In genomic region chr9:109453210-109453842, GRCh38 we compare ENCODE assay signal across 12 cellular contexts. TPM values are rescaled to one million over a fixed set of nuclear protein-coding genes. Genes with fewer than 3 reads are reported as not detected.
DNase-seq lines count a peak whose midpoint lies in the region; ATAC-seq, FAIRE-seq and TF ChIP-seq lines count a peak whose summit lies in the region.
"Had no signal": no experiment of that assay in that cellular context is flagged by ENCODE, and none has a peak within 500 bp of the region (broad histone marks: within the 10 kb centered on the region; RNA-seq: fewer than 3 reads in every experiment).

No MANE protein-coding gene starts in this region.

- no peak for TF ChIP-seq RAD21 in K562 (CRISPR knock-in tag; conservative IDR thresholded peaks at IDR 0.05 in 1 of 2, IDR thresholded peaks at IDR 0.05 in 1 of 2)

- peak; percentile 12 for DNase-seq in AG04449 (ENCODE audit: low read depth, low spot score)
- peak; percentile 45 for DNase-seq in MG63
- DNase-seq in K562 (ENCODE audit: extremely low read depth in 1 of 4, low spot score in 3 of 4) = no peak
- peak; percentile 93 for DNase-seq in islet precursor cell
- no peak for DNase-seq in activated gamma-delta T cell treated with Interleukin-2 at 50 U/mL for 16 hours
- no peak for DNase-seq in sciatic nerve (ENCODE audit: low spot score)
- DNase-seq: AML-193; NCI-H2171; stimulated activated naive CD4-positive, alpha-beta T cell had no signal

- no peaks in the 10 kb centered on the region for H3K79me2 ChIP-seq in K562 (ENCODE audit: control insufficient read depth, insufficient read depth, low read length)

- H3K27me3 ChIP-seq in MG63 = no peaks in the 10 kb centered on the region
- H3K27me3 ChIP-seq in K562 (ENCODE audit: control insufficient read depth in 2 of 2, insufficient read depth in 2 of 2, low read length in 2 of 2) = peaks cover 10 to 40% of the 10 kb centered on the region in 2 experiments; a peak in 3 of 5 replicates

- ATAC-seq in K562 (no peak), GM19395 (IDR thresholded peaks at IDR 0.05; ENCODE audit: unreplicated experiment) (no peak), sciatic nerve (no peak), HG02852 (IDR thresholded peaks at IDR 0.05; ENCODE audit: unreplicated experiment) (no peak)

- H3K4me3 ChIP-seq in AG04449 (ENCODE audit: low read depth, low read length) (no peak overlapping the region), MG63 (no peak overlapping the region), K562 (no peak overlapping the region)

- no peak for TF ChIP-seq POLR2A in K562 (conservative IDR thresholded peaks at IDR 0.05)

- H4K20me1 ChIP-seq in K562 (replicated peaks; ENCODE audit: control insufficient read depth, insufficient read depth, low read length) = no peaks in the 10 kb centered on the region

- no peak overlapping the region for H3K27ac ChIP-seq in K562 (ENCODE audit: extremely low read depth, low read depth, low read length)

- no peak overlapping the region for H3K9ac ChIP-seq in K562 (ENCODE audit: insufficient read depth in 1 of 2, low read depth in 2 of 2, low read length in 2 of 2)

- POLR2A ChIA-PET in AG04449 (lab: Yijun Ruan, JAX) = interaction anchor here (1.3 kb wide), 1 partner anchor 17 kb away, joined by 3 read pairs; no protein-coding TSS in a partner anchor
- POLR2A ChIA-PET in K562 (lab: Yijun Ruan, JAX) = interaction anchor here (1.3 kb wide), 1 partner anchor 34 kb away, joined by 4 read pairs; no protein-coding TSS in a partner anchor

- WGBS in K562 (ENCODE audit: insufficient coverage, low coverage, missing lambda C conversion rate) = 2% methylated on average over 3 of the region's 3 CpGs

- no peak overlapping the region for H2AFZ ChIP-seq in K562 (ENCODE audit: low read depth, low read length)

- intact Hi-C loops in K562 (cut with micrococcal nuclease) (no loop called here), sciatic nerve (cut with DNase I) (no loop called here)

- CTCF ChIA-PET in AG04449 (lab: Yijun Ruan, JAX) (interaction anchor here (1.0 to 2.8 kb wide), 4 partner anchors 13 to 17 kb away, joined by 3 to 15 read pairs (median 4); no protein-coding TSS in a partner anchor), K562 (lab: Yijun Ruan, JAX; ENCODE audit: low intra/inter-chr PET ratio) (interaction anchor here (0.6 kb wide), 1 partner anchor 210 kb away, joined by 3 read pairs; no protein-coding TSS in a partner anchor)

- no peak for FAIRE-seq in K562 (lab: Jason Lieb, UNC)
- FAIRE-seq: GM19239 had no signal

- in situ Hi-C loops in K562 (cut with MboI) = no loop called here

- no peaks in the 10 kb centered on the region for H3K9me1 ChIP-seq in K562 (ENCODE audit: control insufficient read depth, insufficient read depth, low read length)

- TF ChIP-seq CTCF in AG04449 (IDR thresholded peaks at IDR 0.05; ENCODE audit: insufficient read depth, low read length, missing control alignments) (no peak), K562 (IDR thresholded peaks at IDR 0.05 in 2 of 3, conservative IDR thresholded peaks at IDR 0.05 in 1 of 3; ENCODE audit: insufficient read depth in 2 of 3, low read depth in 1 of 3, low read length in 3 of 3) (no peak)

- no peaks in the 10 kb centered on the region for H3K9me3 ChIP-seq in MG63
- H3K9me3 ChIP-seq in K562 (replicated peaks; ENCODE audit: control insufficient read depth, insufficient read depth, low read depth, low read length) = no peaks in the 10 kb centered on the region

- H3K4me2 ChIP-seq in K562 (ENCODE audit: insufficient read depth, low read length) = no peak overlapping the region

- H3K4me1 ChIP-seq in K562 (replicated peaks in 1 of 2; ENCODE audit: control insufficient read depth in 2 of 2, insufficient read depth in 2 of 2, low read length in 2 of 2) = no peaks in the 10 kb centered on the region

- TF ChIP-seq EP300 in K562 (IDR thresholded peaks at IDR 0.05; ENCODE audit: low read length) = no peak

- no peaks in the 10 kb centered on the region; the same call in 1 of the 2 replicates for H3K36me3 ChIP-seq in MG63
- H3K36me3 ChIP-seq in K562 (ENCODE audit: control insufficient read depth, insufficient read depth, low read length) = no peaks in the 10 kb centered on the region

- BruUV-seq in K562 (replicated peaks; lab: Mats Ljungman, UMichigan) = no TSS peak

TF ChIP-seq in K562, 482 proteins besides CTCF, POLR2A, EP300 and RAD21:
- 0 out of 2 replicates have a peak, but pooled peaks have one; percentile 9 for TF ChIP-seq MAFG (tag; conservative IDR thresholded peaks at IDR 0.05)
- TF ChIP-seq ARID1B (IDR thresholded peaks at IDR 0.05) = peak; percentile 39
- no peak for TF ChIP-seq CHCHD3 (CRISPR knock-in tag; IDR thresholded peaks at IDR 0.05)
- TF ChIP-seq LCOR (CRISPR knock-in tag; IDR thresholded peaks at IDR 0.05) = no peak
- TF ChIP-seq FOSL1 (tag; conservative IDR thresholded peaks at IDR 0.05) = peak; percentile 73
- TF ChIP-seq TCFL5 (CRISPR knock-in tag; conservative IDR thresholded peaks at IDR 0.05) = no peak
- 0 out of 2 replicates have a peak, but pooled peaks have one; percentile 12 for TF ChIP-seq JUND (IDR thresholded peaks at IDR 0.05; ENCODE audit: borderline replicate concordance, low read depth, low read length)
- TF ChIP-seq JUND (tag; IDR thresholded peaks at IDR 0.05; ENCODE audit: borderline replicate concordance, low read depth, low read length) = 0 out of 3 replicates have a peak, but pooled peaks have one; percentile 33
- no peak for TF ChIP-seq MXD1 (CRISPR knock-in tag; IDR thresholded peaks at IDR 0.05; ENCODE audit: borderline replicate concordance, poor library complexity, severe bottlenecking)
- 0 out of 2 replicates have a peak, but pooled peaks have one; percentile 6 for TF ChIP-seq CBFA2T3 (IDR thresholded peaks at IDR 0.05)
- TF ChIP-seq ATF3 (IDR thresholded peaks at IDR 0.05) = peak; percentile 44
- TF ChIP-seq ATF3 (CRISPR knock-in tag; conservative IDR thresholded peaks at IDR 0.05) = no peak

RNA-seq across cellular contexts. Expression of gene PTPN3, which starts 44.8 kb away (rescaled TPM):
- 1.7 and 2.8 TPM in 2 replicates for total RNA-seq in MG63 (2014; rRNA removed; shearing (Covaris generic); ENCODE audit: low replicate concordance)
- total RNA-seq in K562 (2011; cell fraction: chromatin; rRNA removed; ENCODE audit: low replicate concordance) = not detected in 2 replicates
- not detected in 2 replicates for total RNA-seq in K562 (2011; cell fraction: nucleolus; rRNA removed)
- not detected in 2 replicates for total RNA-seq in K562 (2011; cell fraction: nucleoplasm; rRNA removed)
- total RNA-seq in K562 (2014; rRNA removed) (not detected in 2 replicates), K562 (2014; rRNA removed; fragmentation: Illumina TruSeq; extraction: Trizol) (not detected in 2 replicates), K562 (2015; rRNA removed; fragmentation: Illumina TruSeq; extraction: Trizol) (not detected in 2 replicates), K562 (2021) (0.02 and 0.20 TPM in 2 replicates), sciatic nerve (1.0 TPM)
- polyA plus RNA-seq in K562 (2011; rRNA removed) (not detected in 2 replicates), K562 (2014; fragmentation: Illumina TruSeq; extraction: Trizol) (not detected in 2 replicates), K562 (2014; fragmentation: Nextera tagmentation; extraction: Ambion mirVana) (not detected), K562 (2014; rRNA removed) (not detected in 2 replicates)
- polyA plus RNA-seq in K562 (2011; cell fraction: cytosol; rRNA removed) = not detected in 2 replicates
- polyA plus RNA-seq in K562 (2011; cell fraction: nucleus; rRNA removed) = not detected in 2 replicates
- polyA plus RNA-seq in K562 (2012) = 0.01 TPM in 1 of 2 replicates, not detected in the other
- not detected in 2 replicates for polyA minus RNA-seq in K562 (2011; rRNA and poly(A)+ RNA removed)
- polyA minus RNA-seq in K562 (2011; cell fraction: cytosol; rRNA and poly(A)+ RNA removed) = not detected in 2 replicates
- polyA minus RNA-seq in K562 (2011; cell fraction: nucleus; rRNA and poly(A)+ RNA removed) = not detected in 2 replicates

Comparison
In these comparisons a context has a peak if more than half of its experiments do, and no peak if none do; other contexts are left out.
1. DNase-seq: peak in AG04449 (single experiment), MG63 (single experiment) and islet precursor cell (single experiment); none in K562 (0 of 4), activated gamma-delta T cell treated with Interleukin-2 at 50 U/mL for 16 hours (single experiment) and sciatic nerve (single experiment).